ENCODE assay signal across 1 cellular context in the genomic region with DNA sequence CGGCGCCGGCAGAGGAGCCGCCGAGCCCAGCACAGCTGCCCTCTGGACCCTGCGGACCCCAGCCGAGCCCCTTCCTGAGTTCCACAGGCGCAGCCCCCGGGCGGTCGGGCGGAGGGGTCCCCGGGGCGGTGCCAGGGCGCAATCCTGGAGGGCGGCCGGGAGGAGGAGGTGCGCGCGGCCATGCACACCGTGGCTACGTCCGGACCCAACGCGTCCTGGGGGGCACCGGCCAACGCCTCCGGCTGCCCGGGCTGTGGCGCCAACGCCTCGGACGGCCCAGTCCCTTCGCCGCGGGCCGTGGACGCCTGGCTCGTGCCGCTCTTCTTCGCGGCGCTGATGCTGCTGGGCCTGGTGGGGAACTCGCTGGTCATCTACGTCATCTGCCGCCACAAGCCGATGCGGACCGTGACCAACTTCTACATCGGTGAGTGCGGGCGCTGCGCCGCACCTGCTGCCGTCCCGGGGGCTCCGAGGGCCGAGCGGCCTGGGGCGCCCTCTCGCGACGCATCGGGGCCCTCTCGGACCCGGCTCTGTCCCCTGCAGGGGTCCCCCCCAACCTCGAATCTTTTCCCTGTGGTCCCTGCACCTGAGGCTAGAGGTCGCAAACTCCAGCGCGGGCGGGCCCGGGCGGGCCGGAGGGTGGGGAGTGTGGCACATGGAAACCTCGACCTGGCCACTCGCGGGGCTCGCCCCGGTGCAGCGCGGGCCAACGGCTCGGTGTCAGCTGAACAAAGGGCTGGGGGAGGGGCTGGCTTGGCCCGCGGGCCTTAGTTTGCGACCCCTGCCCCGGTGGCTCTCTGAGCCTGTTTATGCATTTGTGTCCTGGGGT.
A peak's percentile ranks its signal among the peaks of the same experiment; 100 is the strongest.
TF ChIP-seq lines count a peak whose summit lies in the region.

A gene (plus strand): TSS at position 11 of the 829 bp plus-strand sequence. CDS start 170 bp downstream, at position 181.

TF ChIP-seq in HepG2, 621 proteins besides CTCF, POLR2A, EP300 and RAD21 (continued from another document and continues in another):
- TF ChIP-seq, protein P1, sequence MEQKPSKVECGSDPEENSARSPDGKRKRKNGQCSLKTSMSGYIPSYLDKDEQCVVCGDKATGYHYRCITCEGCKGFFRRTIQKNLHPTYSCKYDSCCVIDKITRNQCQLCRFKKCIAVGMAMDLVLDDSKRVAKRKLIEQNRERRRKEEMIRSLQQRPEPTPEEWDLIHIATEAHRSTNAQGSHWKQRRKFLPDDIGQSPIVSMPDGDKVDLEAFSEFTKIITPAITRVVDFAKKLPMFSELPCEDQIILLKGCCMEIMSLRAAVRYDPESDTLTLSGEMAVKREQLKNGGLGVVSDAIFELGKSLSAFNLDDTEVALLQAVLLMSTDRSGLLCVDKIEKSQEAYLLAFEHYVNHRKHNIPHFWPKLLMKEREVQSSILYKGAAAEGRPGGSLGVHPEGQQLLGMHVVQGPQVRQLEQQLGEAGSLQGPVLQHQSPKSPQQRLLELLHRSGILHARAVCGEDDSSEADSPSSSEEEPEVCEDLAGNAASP (CRISPR knock-in tag; IDR thresholded peaks at IDR 0.05; ENCODE audit: borderline replicate concordance), result peak; percentile 41; the same call in 1 of the 2 replicates
- no peak for TF ChIP-seq MIER3 (CRISPR knock-in tag; IDR thresholded peaks at IDR 0.05; ENCODE audit: borderline replicate concordance)
- no peak for TF ChIP-seq XBP1 (CRISPR knock-in tag; IDR thresholded peaks at IDR 0.05)
- TF ChIP-seq PHF21A (CRISPR knock-in tag; IDR thresholded peaks at IDR 0.05), result peak; percentile 89
- TF ChIP-seq, protein P2, sequence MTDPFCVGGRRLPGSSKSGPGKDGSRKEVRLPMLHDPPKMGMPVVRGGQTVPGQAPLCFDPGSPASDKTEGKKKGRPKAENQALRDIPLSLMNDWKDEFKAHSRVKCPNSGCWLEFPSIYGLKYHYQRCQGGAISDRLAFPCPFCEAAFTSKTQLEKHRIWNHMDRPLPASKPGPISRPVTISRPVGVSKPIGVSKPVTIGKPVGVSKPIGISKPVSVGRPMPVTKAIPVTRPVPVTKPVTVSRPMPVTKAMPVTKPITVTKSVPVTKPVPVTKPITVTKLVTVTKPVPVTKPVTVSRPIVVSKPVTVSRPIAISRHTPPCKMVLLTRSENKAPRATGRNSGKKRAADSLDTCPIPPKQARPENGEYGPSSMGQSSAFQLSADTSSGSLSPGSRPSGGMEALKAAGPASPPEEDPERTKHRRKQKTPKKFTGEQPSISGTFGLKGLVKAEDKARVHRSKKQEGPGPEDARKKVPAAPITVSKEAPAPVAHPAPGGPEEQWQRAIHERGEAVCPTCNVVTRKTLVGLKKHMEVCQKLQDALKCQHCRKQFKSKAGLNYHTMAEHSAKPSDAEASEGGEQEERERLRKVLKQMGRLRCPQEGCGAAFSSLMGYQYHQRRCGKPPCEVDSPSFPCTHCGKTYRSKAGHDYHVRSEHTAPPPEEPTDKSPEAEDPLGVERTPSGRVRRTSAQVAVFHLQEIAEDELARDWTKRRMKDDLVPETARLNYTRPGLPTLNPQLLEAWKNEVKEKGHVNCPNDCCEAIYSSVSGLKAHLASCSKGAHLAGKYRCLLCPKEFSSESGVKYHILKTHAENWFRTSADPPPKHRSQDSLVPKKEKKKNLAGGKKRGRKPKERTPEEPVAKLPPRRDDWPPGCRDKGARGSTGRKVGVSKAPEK (CRISPR knock-in tag; IDR thresholded peaks at IDR 0.05; ENCODE audit: borderline replicate concordance), result no peak
- TF ChIP-seq NFYB (CRISPR knock-in tag; IDR thresholded peaks at IDR 0.05), result no peak
- peak; percentile 21; the same call in 1 of the 2 replicates for TF ChIP-seq ZNF607 (CRISPR knock-in tag; IDR thresholded peaks at IDR 0.05; ENCODE audit: borderline replicate concordance)
- TF ChIP-seq, protein P3, sequence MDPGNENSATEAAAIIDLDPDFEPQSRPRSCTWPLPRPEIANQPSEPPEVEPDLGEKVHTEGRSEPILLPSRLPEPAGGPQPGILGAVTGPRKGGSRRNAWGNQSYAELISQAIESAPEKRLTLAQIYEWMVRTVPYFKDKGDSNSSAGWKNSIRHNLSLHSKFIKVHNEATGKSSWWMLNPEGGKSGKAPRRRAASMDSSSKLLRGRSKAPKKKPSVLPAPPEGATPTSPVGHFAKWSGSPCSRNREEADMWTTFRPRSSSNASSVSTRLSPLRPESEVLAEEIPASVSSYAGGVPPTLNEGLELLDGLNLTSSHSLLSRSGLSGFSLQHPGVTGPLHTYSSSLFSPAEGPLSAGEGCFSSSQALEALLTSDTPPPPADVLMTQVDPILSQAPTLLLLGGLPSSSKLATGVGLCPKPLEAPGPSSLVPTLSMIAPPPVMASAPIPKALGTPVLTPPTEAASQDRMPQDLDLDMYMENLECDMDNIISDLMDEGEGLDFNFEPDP (CRISPR knock-in tag; conservative IDR thresholded peaks at IDR 0.05), result no peak
- no peak for TF ChIP-seq REXO4 (CRISPR knock-in tag; IDR thresholded peaks at IDR 0.05; ENCODE audit: borderline replicate concordance)
- TF ChIP-seq SRSF4 (IDR thresholded peaks at IDR 0.05; ENCODE audit: low read depth, low read length, poor library complexity, severe bottlenecking), result no peak
- TF ChIP-seq MED1 (CRISPR knock-in tag; IDR thresholded peaks at IDR 0.05), result peak; percentile 64; the same call in 1 of the 2 replicates
- peak; percentile 34; the same call in 1 of the 2 replicates for TF ChIP-seq YEATS2 (CRISPR knock-in tag; IDR thresholded peaks at IDR 0.05; ENCODE audit: borderline replicate concordance)
- TF ChIP-seq ONECUT2 (CRISPR knock-in tag; IDR thresholded peaks at IDR 0.05), result no peak
- TF ChIP-seq ZNF816 (CRISPR knock-in tag; IDR thresholded peaks at IDR 0.05; ENCODE audit: borderline replicate concordance), result no peak; the same call in 1 of the 2 replicates
- TF ChIP-seq ZZZ3 (CRISPR knock-in tag; IDR thresholded peaks at IDR 0.05; ENCODE audit: borderline replicate concordance), result no peak
- TF ChIP-seq, protein P4, sequence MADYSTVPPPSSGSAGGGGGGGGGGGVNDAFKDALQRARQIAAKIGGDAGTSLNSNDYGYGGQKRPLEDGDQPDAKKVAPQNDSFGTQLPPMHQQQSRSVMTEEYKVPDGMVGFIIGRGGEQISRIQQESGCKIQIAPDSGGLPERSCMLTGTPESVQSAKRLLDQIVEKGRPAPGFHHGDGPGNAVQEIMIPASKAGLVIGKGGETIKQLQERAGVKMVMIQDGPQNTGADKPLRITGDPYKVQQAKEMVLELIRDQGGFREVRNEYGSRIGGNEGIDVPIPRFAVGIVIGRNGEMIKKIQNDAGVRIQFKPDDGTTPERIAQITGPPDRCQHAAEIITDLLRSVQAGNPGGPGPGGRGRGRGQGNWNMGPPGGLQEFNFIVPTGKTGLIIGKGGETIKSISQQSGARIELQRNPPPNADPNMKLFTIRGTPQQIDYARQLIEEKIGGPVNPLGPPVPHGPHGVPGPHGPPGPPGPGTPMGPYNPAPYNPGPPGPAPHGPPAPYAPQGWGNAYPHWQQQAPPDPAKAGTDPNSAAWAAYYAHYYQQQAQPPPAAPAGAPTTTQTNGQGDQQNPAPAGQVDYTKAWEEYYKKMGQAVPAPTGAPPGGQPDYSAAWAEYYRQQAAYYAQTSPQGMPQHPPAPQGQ (CRISPR knock-in tag; IDR thresholded peaks at IDR 0.05; ENCODE audit: borderline replicate concordance), result no peak
- TF ChIP-seq ZNF782 (CRISPR knock-in tag; IDR thresholded peaks at IDR 0.05; ENCODE audit: borderline replicate concordance), result no peak
- TF ChIP-seq ZNF180 (CRISPR knock-in tag; IDR thresholded peaks at IDR 0.05; ENCODE audit: borderline replicate concordance, low read depth), result 0 out of 2 replicates have a peak, but pooled peaks have one; percentile 28
- TF ChIP-seq TBX2 (CRISPR knock-in tag; IDR thresholded peaks at IDR 0.05; ENCODE audit: borderline replicate concordance), result peak; percentile 88
- TF ChIP-seq RCOR2 (CRISPR knock-in tag; IDR thresholded peaks at IDR 0.05), result peak; percentile 28; the same call in 1 of the 2 replicates
- TF ChIP-seq, protein P5, sequence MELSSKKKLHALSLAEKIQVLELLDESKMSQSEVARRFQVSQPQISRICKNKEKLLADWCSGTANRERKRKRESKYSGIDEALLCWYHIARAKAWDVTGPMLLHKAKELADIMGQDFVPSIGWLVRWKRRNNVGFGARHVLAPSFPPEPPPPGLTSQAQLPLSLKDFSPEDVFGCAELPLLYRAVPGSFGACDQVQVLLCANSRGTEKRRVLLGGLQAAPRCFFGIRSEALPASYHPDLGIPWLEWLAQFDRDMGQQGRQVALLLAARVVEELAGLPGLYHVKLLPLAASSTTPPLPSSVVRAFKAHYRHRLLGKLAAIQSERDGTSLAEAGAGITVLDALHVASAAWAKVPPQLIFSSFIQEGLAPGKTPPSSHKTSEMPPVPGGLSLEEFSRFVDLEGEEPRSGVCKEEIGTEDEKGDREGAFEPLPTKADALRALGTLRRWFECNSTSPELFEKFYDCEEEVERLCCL (CRISPR knock-in tag; IDR thresholded peaks at IDR 0.05; ENCODE audit: borderline replicate concordance), result 0 out of 2 replicates have a peak, but pooled peaks have one; percentile 39
- no peak for TF ChIP-seq TCF12 (IDR thresholded peaks at IDR 0.05)
- peak; percentile 24 for TF ChIP-seq TCF12 (CRISPR knock-in tag; IDR thresholded peaks at IDR 0.05)
- TF ChIP-seq RNF2 (conservative IDR thresholded peaks at IDR 0.05; ENCODE audit: low read depth), result no peak; the same call in 1 of the 2 replicates
- no peak; the same call in 1 of the 2 replicates for TF ChIP-seq ETV6 (CRISPR knock-in tag; conservative IDR thresholded peaks at IDR 0.05)
- TF ChIP-seq NCOR1 (IDR thresholded peaks at IDR 0.05; ENCODE audit: borderline replicate concordance, low read length), result no peak; the same call in 1 of the 2 replicates
- TF ChIP-seq ZNF720 (CRISPR knock-in tag; IDR thresholded peaks at IDR 0.05), result no peak
- TF ChIP-seq, protein P6, sequence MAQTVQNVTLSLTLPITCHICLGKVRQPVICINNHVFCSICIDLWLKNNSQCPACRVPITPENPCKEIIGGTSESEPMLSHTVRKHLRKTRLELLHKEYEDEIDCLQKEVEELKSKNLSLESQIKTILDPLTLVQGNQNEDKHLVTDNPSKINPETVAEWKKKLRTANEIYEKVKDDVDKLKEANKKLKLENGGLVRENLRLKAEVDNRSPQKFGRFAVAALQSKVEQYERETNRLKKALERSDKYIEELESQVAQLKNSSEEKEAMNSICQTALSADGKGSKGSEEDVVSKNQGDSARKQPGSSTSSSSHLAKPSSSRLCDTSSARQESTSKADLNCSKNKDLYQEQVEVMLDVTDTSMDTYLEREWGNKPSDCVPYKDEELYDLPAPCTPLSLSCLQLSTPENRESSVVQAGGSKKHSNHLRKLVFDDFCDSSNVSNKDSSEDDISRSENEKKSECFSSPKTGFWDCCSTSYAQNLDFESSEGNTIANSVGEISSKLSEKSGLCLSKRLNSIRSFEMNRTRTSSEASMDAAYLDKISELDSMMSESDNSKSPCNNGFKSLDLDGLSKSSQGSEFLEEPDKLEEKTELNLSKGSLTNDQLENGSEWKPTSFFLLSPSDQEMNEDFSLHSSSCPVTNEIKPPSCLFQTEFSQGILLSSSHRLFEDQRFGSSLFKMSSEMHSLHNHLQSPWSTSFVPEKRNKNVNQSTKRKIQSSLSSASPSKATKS (CRISPR knock-in tag; IDR thresholded peaks at IDR 0.05), result no peak; the same call in 1 of the 2 replicates
- no peak for TF ChIP-seq ATRX (CRISPR knock-in tag; IDR thresholded peaks at IDR 0.05; ENCODE audit: borderline replicate concordance)
- TF ChIP-seq, protein P7, sequence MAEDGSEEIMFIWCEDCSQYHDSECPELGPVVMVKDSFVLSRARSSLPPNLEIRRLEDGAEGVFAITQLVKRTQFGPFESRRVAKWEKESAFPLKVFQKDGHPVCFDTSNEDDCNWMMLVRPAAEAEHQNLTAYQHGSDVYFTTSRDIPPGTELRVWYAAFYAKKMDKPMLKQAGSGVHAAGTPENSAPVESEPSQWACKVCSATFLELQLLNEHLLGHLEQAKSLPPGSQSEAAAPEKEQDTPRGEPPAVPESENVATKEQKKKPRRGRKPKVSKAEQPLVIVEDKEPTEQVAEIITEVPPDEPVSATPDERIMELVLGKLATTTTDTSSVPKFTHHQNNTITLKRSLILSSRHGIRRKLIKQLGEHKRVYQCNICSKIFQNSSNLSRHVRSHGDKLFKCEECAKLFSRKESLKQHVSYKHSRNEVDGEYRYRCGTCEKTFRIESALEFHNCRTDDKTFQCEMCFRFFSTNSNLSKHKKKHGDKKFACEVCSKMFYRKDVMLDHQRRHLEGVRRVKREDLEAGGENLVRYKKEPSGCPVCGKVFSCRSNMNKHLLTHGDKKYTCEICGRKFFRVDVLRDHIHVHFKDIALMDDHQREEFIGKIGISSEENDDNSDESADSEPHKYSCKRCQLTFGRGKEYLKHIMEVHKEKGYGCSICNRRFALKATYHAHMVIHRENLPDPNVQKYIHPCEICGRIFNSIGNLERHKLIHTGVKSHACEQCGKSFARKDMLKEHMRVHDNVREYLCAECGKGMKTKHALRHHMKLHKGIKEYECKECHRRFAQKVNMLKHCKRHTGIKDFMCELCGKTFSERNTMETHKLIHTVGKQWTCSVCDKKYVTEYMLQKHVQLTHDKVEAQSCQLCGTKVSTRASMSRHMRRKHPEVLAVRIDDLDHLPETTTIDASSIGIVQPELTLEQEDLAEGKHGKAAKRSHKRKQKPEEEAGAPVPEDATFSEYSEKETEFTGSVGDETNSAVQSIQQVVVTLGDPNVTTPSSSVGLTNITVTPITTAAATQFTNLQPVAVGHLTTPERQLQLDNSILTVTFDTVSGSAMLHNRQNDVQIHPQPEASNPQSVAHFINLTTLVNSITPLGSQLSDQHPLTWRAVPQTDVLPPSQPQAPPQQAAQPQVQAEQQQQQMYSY (CRISPR knock-in tag; IDR thresholded peaks at IDR 0.05), result 0 out of 2 replicates have a peak, but pooled peaks have one; percentile 41
- no peak for TF ChIP-seq EHMT2 (IDR thresholded peaks at IDR 0.05; ENCODE audit: borderline replicate concordance, low read depth, low read length)
- TF ChIP-seq, protein P8, sequence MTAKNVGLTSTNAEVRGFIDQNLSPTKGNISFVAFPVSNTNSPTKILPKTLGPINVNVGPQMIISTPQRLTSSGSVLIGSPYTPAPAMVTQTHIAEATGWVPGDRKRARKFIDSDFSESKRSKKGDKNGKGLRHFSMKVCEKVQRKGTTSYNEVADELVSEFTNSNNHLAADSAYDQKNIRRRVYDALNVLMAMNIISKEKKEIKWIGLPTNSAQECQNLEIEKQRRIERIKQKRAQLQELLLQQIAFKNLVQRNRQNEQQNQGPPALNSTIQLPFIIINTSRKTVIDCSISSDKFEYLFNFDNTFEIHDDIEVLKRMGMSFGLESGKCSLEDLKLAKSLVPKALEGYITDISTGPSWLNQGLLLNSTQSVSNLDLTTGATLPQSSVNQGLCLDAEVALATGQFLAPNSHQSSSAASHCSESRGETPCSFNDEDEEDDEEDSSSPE (CRISPR knock-in tag; IDR thresholded peaks at IDR 0.05), result peak; percentile 74
- TF ChIP-seq ZNF563 (CRISPR knock-in tag; IDR thresholded peaks at IDR 0.05), result peak; percentile 78; the same call in 1 of the 2 replicates
- peak; percentile 53 for TF ChIP-seq ZNF747 (CRISPR knock-in tag; IDR thresholded peaks at IDR 0.05; ENCODE audit: borderline replicate concordance)
- TF ChIP-seq, protein P9, sequence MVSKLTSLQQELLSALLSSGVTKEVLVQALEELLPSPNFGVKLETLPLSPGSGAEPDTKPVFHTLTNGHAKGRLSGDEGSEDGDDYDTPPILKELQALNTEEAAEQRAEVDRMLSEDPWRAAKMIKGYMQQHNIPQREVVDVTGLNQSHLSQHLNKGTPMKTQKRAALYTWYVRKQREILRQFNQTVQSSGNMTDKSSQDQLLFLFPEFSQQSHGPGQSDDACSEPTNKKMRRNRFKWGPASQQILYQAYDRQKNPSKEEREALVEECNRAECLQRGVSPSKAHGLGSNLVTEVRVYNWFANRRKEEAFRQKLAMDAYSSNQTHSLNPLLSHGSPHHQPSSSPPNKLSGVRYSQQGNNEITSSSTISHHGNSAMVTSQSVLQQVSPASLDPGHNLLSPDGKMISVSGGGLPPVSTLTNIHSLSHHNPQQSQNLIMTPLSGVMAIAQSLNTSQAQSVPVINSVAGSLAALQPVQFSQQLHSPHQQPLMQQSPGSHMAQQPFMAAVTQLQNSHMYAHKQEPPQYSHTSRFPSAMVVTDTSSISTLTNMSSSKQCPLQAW (CRISPR knock-in tag; IDR thresholded peaks at IDR 0.05), result no peak
- no peak for TF ChIP-seq MED8 (CRISPR knock-in tag; IDR thresholded peaks at IDR 0.05; ENCODE audit: insufficient replicate concordance)
- no peak for TF ChIP-seq ZNF841 (CRISPR knock-in tag; IDR thresholded peaks at IDR 0.05; ENCODE audit: borderline replicate concordance)
- TF ChIP-seq ZNF451 (CRISPR knock-in tag; IDR thresholded peaks at IDR 0.05), result peak; percentile 67; the same call in 1 of the 2 replicates
